ENCODE assay signal across 8 cellular contexts in the genomic region with DNA sequence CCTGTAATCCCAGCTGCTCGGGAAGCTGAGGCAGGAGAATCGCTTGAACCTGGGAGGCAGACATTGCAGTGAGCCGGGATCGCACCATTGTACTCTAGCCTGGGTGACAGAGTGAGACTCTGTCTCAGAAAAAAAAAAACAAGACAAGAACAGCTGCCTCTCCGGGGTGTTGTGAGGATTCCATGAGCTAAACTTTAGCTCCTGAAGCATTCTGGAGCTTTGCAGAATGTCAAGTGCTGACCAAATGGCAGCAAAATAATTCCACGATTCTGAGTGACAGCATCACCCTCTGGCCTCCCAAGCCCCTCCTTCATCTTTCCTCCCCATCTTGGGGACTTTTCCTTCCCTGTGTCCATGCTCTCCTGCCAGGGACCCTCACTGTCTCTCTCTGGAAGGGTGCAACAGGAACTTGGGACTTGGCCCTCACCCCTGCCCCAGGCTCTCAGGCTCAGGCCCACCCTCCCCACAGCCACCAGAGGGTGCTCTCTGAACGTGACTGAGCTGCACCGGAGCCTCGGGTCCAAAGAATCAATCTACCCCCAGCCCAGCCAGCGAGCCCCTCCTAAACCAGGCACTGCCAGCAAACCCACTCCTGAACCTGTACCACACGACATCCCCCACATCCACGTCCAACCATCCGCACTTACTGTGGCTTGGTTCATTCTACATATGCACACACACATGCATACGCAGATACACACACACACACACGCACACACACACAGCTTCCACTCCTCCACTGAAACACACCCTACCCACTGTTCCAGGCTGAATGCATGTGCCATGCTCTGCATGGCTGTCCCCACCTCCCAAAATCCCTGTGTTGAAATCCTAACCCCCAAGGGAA. TPM values are rescaled to one million over a fixed set of nuclear protein-coding genes. Genes with fewer than 3 reads are reported as not detected.
DNase-seq lines count a peak whose midpoint lies in the region; ATAC-seq and TF ChIP-seq lines count a peak whose summit lies in the region.

No MANE protein-coding gene starts in this region.

- H3K9me3 Mint-ChIP-seq in effector memory CD8-positive, alpha-beta T cell: no peaks in the 10 kb centered on the region

- TF ChIP-seq CTCF in DND-41 (IDR thresholded peaks at IDR 0.05; ENCODE audit: borderline replicate concordance, extremely low read depth, low read length, poor library complexity, severe bottlenecking) (peak; percentile 75), neural cell (IDR thresholded peaks at IDR 0.05; ENCODE audit: poor library complexity, severe bottlenecking) (peak; percentile 66), vagina (IDR thresholded peaks at IDR 0.05) (peak in 2 of 3 experiments; percentile 43 to 46)

- H3K79me2 ChIP-seq in DND-41 (ENCODE audit: insufficient read depth, low read length): peaks cover 81% of the 10 kb centered on the region
- peaks cover 3% of the 10 kb centered on the region for H3K79me2 ChIP-seq in neural cell (replicated peaks; ENCODE audit: insufficient read depth, low read length)

- peaks cover 22% of the 10 kb centered on the region in 2 donors for H3K4me1 Mint-ChIP-seq in effector memory CD8-positive, alpha-beta T cell (ENCODE audit: low read depth in 2 of 2)

- H3K4me2 ChIP-seq in DND-41 (ENCODE audit: insufficient read depth, low read length) (no peak overlapping the region), neural cell (ENCODE audit: low read length) (no peak overlapping the region)

- TF ChIP-seq RAD21 in neural cell (conservative IDR thresholded peaks at IDR 0.05): peak; percentile 69

- H3K36me3 ChIP-seq in DND-41 (ENCODE audit: insufficient read depth, low read length): peaks cover 69% of the 10 kb centered on the region
- peaks cover 33% of the 10 kb centered on the region; the same call in 1 of the 2 replicates for H3K36me3 ChIP-seq in KOPT-K1 (ENCODE audit: insufficient read depth, low read length)
- H3K36me3 ChIP-seq in neural cell (ENCODE audit: insufficient read depth, low read length): no peaks in the 10 kb centered on the region
- H3K36me3 ChIP-seq in vagina: no peaks in the 10 kb centered on the region

- DNase-seq in DND-41 (peak; percentile 51), vagina (ENCODE audit: extremely low spot score in 2 of 2) (peak in 1 of 2 donors; percentile 83), DMS153 (lab: John Stamatoyannopoulos, UW) (no peak)
- peak; percentile 63 to 70 for DNase-seq in activated CD4-positive, alpha-beta T cell treated with anti-CD3 and anti-CD28 coated beads, Interleukin-2, amount 50 U/mL, for 48 hours
- DNase-seq in effector memory CD8-positive, alpha-beta T cell: peak; percentile 62 to 68 (median 64)

- TF ChIP-seq POLR2A in vagina (IDR thresholded peaks at IDR 0.05): no peak

- H3K36me3 Mint-ChIP-seq in effector memory CD8-positive, alpha-beta T cell (ENCODE audit: insufficient read depth): peaks cover 3% of the 10 kb centered on the region

- no peak overlapping the region for H3K9ac ChIP-seq in DND-41 (ENCODE audit: low read depth, low read length)
- H3K9ac ChIP-seq in neural cell (ENCODE audit: low read length): no peak overlapping the region

- H3K27ac Mint-ChIP-seq in effector memory CD8-positive, alpha-beta T cell: peak overlapping the region; percentile 92

- H3K27ac ChIP-seq in DND-41 (ENCODE audit: low read length) (peak overlapping the region; percentile 45), KOPT-K1 (ENCODE audit: low read depth, low read length, poor library complexity, severe bottlenecking) (peak overlapping the region; percentile 61), neural cell (ENCODE audit: low read length) (no peak overlapping the region), vagina (no peak overlapping the region)

- H2AFZ ChIP-seq in DND-41 (ENCODE audit: low read depth, low read length) (no peak overlapping the region), neural cell (ENCODE audit: low read depth, low read length) (no peak overlapping the region)

- no peaks in the 10 kb centered on the region for H3K4me1 ChIP-seq in DND-41 (ENCODE audit: insufficient read depth, low read length)
- peaks cover 21% of the 10 kb centered on the region for H3K4me1 ChIP-seq in vagina

- no peak overlapping the region for H3K4me3 ChIP-seq in DND-41 (ENCODE audit: low read depth in 1 of 2, low read length in 2 of 2)
- H3K4me3 ChIP-seq in neural cell (ENCODE audit: low read length): no peak overlapping the region
- no peak overlapping the region for H3K4me3 ChIP-seq in vagina

- ATAC-seq in DND-41 (ENCODE audit: insufficient read depth, low read depth) (peak; percentile 58), GM18873 (IDR thresholded peaks at IDR 0.05; ENCODE audit: low FRiP score, unreplicated experiment) (no peak)
- peak; percentile 58 for ATAC-seq in effector memory CD8-positive, alpha-beta T cell (replicated peaks)

- H4K20me1 ChIP-seq in DND-41 (ENCODE audit: insufficient read depth, low read length) (peaks cover 96% of the 10 kb centered on the region), neural cell (ENCODE audit: insufficient read depth) (peaks cover 4% of the 10 kb centered on the region)

- H3K4me3 Mint-ChIP-seq in effector memory CD8-positive, alpha-beta T cell: peak overlapping the region; percentile 76 to 88

- H3K27me3 Mint-ChIP-seq in effector memory CD8-positive, alpha-beta T cell: no peaks in the 10 kb centered on the region

- H3K9me3 ChIP-seq in DND-41 (ENCODE audit: insufficient read depth, low read length, severe bottlenecking): no peaks in the 10 kb centered on the region
- H3K9me3 ChIP-seq in KOPT-K1 (ENCODE audit: insufficient read depth, low read length, poor library complexity, severe bottlenecking): no peaks in the 10 kb centered on the region
- H3K9me3 ChIP-seq in neural cell (ENCODE audit: low read length): no peaks in the 10 kb centered on the region
- H3K9me3 ChIP-seq in vagina: no peaks in the 10 kb centered on the region

- H3F3A ChIP-seq in neural cell (ENCODE audit: insufficient read depth, low read length, poor library complexity, severe bottlenecking): no peaks in the 10 kb centered on the region

- no peaks in the 10 kb centered on the region for H3K9me2 ChIP-seq in neural cell (ENCODE audit: insufficient read depth, low read length)

- no peaks in the 10 kb centered on the region for H3K27me3 ChIP-seq in DND-41 (ENCODE audit: insufficient read depth, low read length, poor library complexity)
- H3K27me3 ChIP-seq in neural cell (ENCODE audit: insufficient read depth, low read depth, low read length): no peaks in the 10 kb centered on the region
- no peaks in the 10 kb centered on the region for H3K27me3 ChIP-seq in vagina

- no peak for TF ChIP-seq EP300 in neural cell (conservative IDR thresholded peaks at IDR 0.05; ENCODE audit: poor library complexity, severe bottlenecking)

- intact Hi-C loops in vagina (cut with DNase I): loop anchor here (5.0 kb wide), 1 partner anchor 101 kb away; no protein-coding TSS in a partner anchor

TF ChIP-seq in neural cell, 6 proteins besides CTCF, POLR2A, EP300 and RAD21:
- TF ChIP-seq SMC3 (conservative IDR thresholded peaks at IDR 0.05; ENCODE audit: poor library complexity) (peak; percentile 77), TAF1 (IDR thresholded peaks at IDR 0.05; ENCODE audit: low read depth) (no peak)
TF ChIP-seq in neural cell: peak in this region for 1.

RNA-seq across cellular contexts. Expression of a gene that starts 45.7 kb away (rescaled TPM):
- 101 TPM in 2 replicates for polyA plus RNA-seq in neural cell
- 60.1 and 74.8 TPM in 2 replicates for polyA minus RNA-seq in neural cell
- 38.8 TPM for total RNA-seq in vagina

Comparison
In these comparisons a context has a peak if more than half of its experiments do, and no peak if none do; other contexts are left out.
1. H3K27ac ChIP-seq: peak in DND-41 (single experiment) and KOPT-K1 (single experiment); none in neural cell (single experiment) and vagina (single experiment).
2. Peak in every context shown above with its lines, with median percentiles within 50 percentile points of each other: CTCF ChIP-seq.